Comparison of ENCODE assay signal across 8 cellular contexts in the genomic region with DNA sequence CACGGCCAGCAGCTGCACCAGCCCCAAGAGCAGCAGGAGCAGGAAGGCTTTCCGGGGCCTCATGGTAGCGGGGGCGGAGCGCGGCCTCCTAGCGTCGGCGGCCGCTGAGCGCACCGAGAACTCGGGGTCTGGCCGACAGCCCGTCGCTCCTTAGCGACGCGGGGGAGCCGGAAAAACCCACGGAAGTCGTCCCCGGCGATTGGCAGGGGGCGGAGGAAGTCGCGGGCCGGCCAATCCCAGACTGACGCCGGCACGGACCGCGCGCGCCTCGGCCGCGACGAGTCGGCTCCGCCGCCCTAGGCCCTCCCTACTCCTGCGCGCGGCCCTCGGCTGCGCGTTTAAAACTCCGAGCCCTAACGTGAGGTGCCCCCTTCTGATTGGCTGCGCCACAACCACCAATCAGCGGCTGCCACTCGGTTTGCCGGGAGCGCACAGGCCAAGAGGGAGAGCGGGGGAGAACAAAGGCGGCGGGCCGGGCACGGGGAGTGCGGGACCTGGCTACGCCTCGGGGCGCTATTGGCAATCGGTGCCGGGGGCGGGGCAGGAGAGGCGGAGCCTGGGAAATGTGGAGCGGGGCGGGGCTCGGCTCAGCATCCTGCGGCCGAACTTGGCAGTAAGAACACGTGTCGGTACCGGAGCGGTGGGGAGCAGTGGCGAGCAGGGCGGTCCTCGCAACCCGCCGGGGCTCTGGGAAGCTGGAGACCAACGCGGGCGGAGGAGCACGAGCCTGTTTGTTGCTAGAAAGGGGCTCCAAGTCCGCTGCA. TPM values are rescaled to one million over a fixed set of nuclear protein-coding genes. Genes with fewer than 3 reads are reported as not detected.
DNase-seq lines count a peak whose midpoint lies in the region; ATAC-seq, FAIRE-seq and TF ChIP-seq lines count a peak whose summit lies in the region.

A gene with protein sequence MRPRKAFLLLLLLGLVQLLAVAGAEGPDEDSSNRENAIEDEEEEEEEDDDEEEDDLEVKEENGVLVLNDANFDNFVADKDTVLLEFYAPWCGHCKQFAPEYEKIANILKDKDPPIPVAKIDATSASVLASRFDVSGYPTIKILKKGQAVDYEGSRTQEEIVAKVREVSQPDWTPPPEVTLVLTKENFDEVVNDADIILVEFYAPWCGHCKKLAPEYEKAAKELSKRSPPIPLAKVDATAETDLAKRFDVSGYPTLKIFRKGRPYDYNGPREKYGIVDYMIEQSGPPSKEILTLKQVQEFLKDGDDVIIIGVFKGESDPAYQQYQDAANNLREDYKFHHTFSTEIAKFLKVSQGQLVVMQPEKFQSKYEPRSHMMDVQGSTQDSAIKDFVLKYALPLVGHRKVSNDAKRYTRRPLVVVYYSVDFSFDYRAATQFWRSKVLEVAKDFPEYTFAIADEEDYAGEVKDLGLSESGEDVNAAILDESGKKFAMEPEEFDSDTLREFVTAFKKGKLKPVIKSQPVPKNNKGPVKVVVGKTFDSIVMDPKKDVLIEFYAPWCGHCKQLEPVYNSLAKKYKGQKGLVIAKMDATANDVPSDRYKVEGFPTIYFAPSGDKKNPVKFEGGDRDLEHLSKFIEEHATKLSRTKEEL (minus strand): TSS at position 160 of the 764 bp plus-strand sequence. CDS start 97 bp downstream, at position 63.

- no peak; the same call in 1 of the 2 replicates for TF ChIP-seq CTCF in OCI-LY1 (IDR thresholded peaks at IDR 0.05; ENCODE audit: low read length)

- H3K4me3 ChIP-seq in HUES64 (ENCODE audit: low read length) (peak within 1 kb of the TSS; percentile 90), OCI-LY1 (ENCODE audit: low read depth, low read length, poor library complexity, severe bottlenecking) (peak within 1 kb of the TSS; percentile 80), mesodermal cell (ENCODE audit: extremely low read depth, insufficient read depth, low read length, poor library complexity, severe bottlenecking) (peak within 1 kb of the TSS; percentile 100)

- 0 out of 2 replicates have a peak, but pooled peaks cover 3% of the 10 kb centered on the region for H3K27me3 ChIP-seq in HUES64 (ENCODE audit: insufficient read depth, low read length)
- H3K27me3 ChIP-seq in OCI-LY1 (ENCODE audit: insufficient read depth, low read length) = no peaks in the 10 kb centered on the region

- H3K9ac ChIP-seq in HUES64 (ENCODE audit: low read depth, low read length) = peak within 1 kb of the TSS; percentile 95
- peak within 1 kb of the TSS; percentile 89 for H3K9ac ChIP-seq in OCI-LY1 (ENCODE audit: low read length)

- peaks cover 12% of the 10 kb centered on the region; the same call in 1 of the 2 replicates for H3K36me3 ChIP-seq in HUES64 (ENCODE audit: insufficient read depth, low read length)
- peaks cover 14% of the 10 kb centered on the region for H3K36me3 ChIP-seq in OCI-LY1 (ENCODE audit: insufficient read depth, low read length)
- H3K36me3 ChIP-seq in mesodermal cell (ENCODE audit: control insufficient read depth, insufficient read depth, low read length) = peaks cover 20% of the 10 kb centered on the region

- H3K4me1 ChIP-seq in HUES64 (ENCODE audit: insufficient read depth, low read length) (peaks cover 26% of the 10 kb centered on the region), OCI-LY1 (ENCODE audit: insufficient read depth, low read length, severe bottlenecking) (peaks cover 38% of the 10 kb centered on the region), mesodermal cell (ENCODE audit: control insufficient read depth, insufficient read depth, low read length, poor library complexity, severe bottlenecking) (peaks cover 17% of the 10 kb centered on the region)

- FAIRE-seq in endometrium (lab: Jason Lieb, UNC) = peak; percentile 88

- WGBS in HUES64 = under 1% methylated on average over 87 of the region's 87 CpGs
- 0 to 1% methylated on average over 63 to 83 of the region's 87 CpGs for WGBS in mesodermal cell (ENCODE audit: insufficient coverage in 2 of 2), 2 experiments

- H2AFZ ChIP-seq in OCI-LY1 (ENCODE audit: low read length) = peak within 1 kb of the TSS; percentile 22; the same call in 1 of the 2 replicates

- H4K20me1 ChIP-seq in OCI-LY1 (ENCODE audit: insufficient read depth, low read length) = no peaks in the 10 kb centered on the region

- H3K4me2 ChIP-seq in OCI-LY1 (ENCODE audit: low read length) = peak within 1 kb of the TSS; percentile 87

- peaks cover 39% of the 10 kb centered on the region for H3K79me2 ChIP-seq in OCI-LY1 (ENCODE audit: insufficient read depth, low read length)

- ATAC-seq in GM21447 (IDR thresholded peaks at IDR 0.05; ENCODE audit: unreplicated experiment) = peak; percentile 94

- H3K9me3 ChIP-seq in HUES64 (ENCODE audit: insufficient read depth, low read depth, low read length) (no peaks in the 10 kb centered on the region), OCI-LY1 (ENCODE audit: low read length) (no peaks in the 10 kb centered on the region), mesodermal cell (ENCODE audit: control insufficient read depth, low read length) (no peaks in the 10 kb centered on the region)

- H3F3A ChIP-seq in OCI-LY1 (ENCODE audit: insufficient read depth, low read length) = no peaks in the 10 kb centered on the region

- no peaks in the 10 kb centered on the region for H3K9me2 ChIP-seq in OCI-LY1 (ENCODE audit: low read depth, low read length)

- H3K27ac ChIP-seq in HUES64 (ENCODE audit: low read depth, low read length) = peak within 1 kb of the TSS; percentile 98
- H3K27ac ChIP-seq in OCI-LY1 (ENCODE audit: low read depth, low read length, poor library complexity, severe bottlenecking) = peak within 1 kb of the TSS; percentile 57
- peak within 1 kb of the TSS; percentile 95 for H3K27ac ChIP-seq in mesodermal cell (ENCODE audit: low read depth, low read length, severe bottlenecking)

- peak; percentile 100 for DNase-seq in DMS 273 (lab: John Stamatoyannopoulos, UW; ENCODE audit: unreplicated experiment)
- peak; percentile 100 for DNase-seq in activated CD8-positive, alpha-beta memory T cell treated with anti-CD3 and anti-CD28 coated beads, Interleukin-2, amount 50 U/mL, for 4 hours
- peak; percentile 99 to 100 for DNase-seq in stimulated activated CD8-positive, alpha-beta memory T cell treated with anti-CD3 and anti-CD28 coated beads, Interleukin-15, amount 100 ng/mL, for 4 hours (ENCODE audit: low read depth in 2 of 2)

RNA-seq across cellular contexts. Expression of the gene that starts here (rescaled TPM):
- polyA plus RNA-seq in HUES64 (2013, experiment 1 of 2) = 160 TPM
- 160 TPM for polyA plus RNA-seq in HUES64 (2013, experiment 2 of 2)
- 365 TPM for polyA plus RNA-seq in mesodermal cell (2013, experiment 1 of 2)
- polyA plus RNA-seq in mesodermal cell (2013, experiment 2 of 2) = 334 TPM

Comparison
In these comparisons a context has a peak if more than half of its experiments do, and no peak if none do; other contexts are left out.
1. Peak in every context shown above with its lines: DNase-seq, ATAC-seq, H3K4me3 ChIP-seq and H3K27ac ChIP-seq.